ENCODE assay signal across 15 cellular contexts in the genomic region with DNA sequence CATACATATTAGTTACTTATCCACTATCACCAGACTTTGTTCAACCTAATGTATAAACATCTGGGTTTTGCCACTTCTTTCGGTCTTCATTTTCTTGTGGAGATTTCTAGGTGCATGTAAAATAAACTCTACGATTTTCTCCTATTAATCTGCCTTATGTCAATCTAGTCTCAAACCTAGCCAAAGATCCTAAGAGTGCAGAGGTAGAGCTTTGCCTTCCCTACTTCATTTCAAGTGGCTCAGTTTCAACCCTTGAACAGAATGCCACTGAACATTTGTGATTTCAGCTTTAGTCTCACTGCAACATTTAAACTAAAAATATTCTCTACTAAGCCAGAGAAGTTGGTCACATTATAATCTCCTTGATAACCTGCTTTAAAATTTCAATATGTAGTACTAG.
"Had no signal": no experiment of that assay in that cellular context is flagged by ENCODE, and none has a peak within 500 bp of the region (broad histone marks: within the 10 kb centered on the region; RNA-seq: fewer than 3 reads in every experiment).

No MANE protein-coding gene starts in this region.

- H3K27me3 Mint-ChIP-seq: activated naive CD8-positive, alpha-beta T cell treated with anti-CD3 and anti-CD28 coated beads for 36 hours; dendritic cell treated with granulocyte-macrophage colony-stimulating factor and Interleukin-4, amounts not matched to agents 40 ng/mL and 50 ng/mL, for 4 days; naive thymus-derived CD4-positive, alpha-beta T cell; stimulated activated memory B cell treated with anti-CD40 and anti-IgM and Interleukin-4, amounts not matched to agents 10 μg/mL and 1 μg/mL and 100 μg/mL, for 72 hours; type B pancreatic cell had no signal

- H3K9me3 Mint-ChIP-seq: activated naive CD8-positive, alpha-beta T cell treated with anti-CD3 and anti-CD28 coated beads for 36 hours; activated T-helper 1 cell treated with anti-CD3 and anti-CD28 coated beads, Interleukin-12 subunit alpha, Interleukin-12 subunit beta, Interleukin-2, Interleukin-4 antibody, amounts not matched to agents 30 ng/mL and 10 ng/mL and 1 ng/mL, durations not matched to agents 14 hours and 24 hours and 36 hours had no signal

- H3K36me3 ChIP-seq: neutrophil had no signal

- H3K9me3 ChIP-seq: neutrophil had no signal

- H3K27ac ChIP-seq: epithelial cell of prostate, neutrophil had no signal

- DNase-seq: activated CD4-positive, alpha-beta T cell treated with anti-CD3 and anti-CD28 coated beads, Interleukin-2, amount 50 U/mL, for 1 hour; activated naive CD8-positive, alpha-beta T cell treated with anti-CD3 and anti-CD28 coated beads for 36 hours; aorta; central memory CD4-positive, alpha-beta T cell; foreskin melanocyte; immature natural killer cell; left cardiac atrium; naive thymus-derived CD4-positive, alpha-beta T cell; retina had no signal

- H3K27me3 ChIP-seq: neutrophil had no signal

- H3K4me3 Mint-ChIP-seq: activated naive CD8-positive, alpha-beta T cell treated with anti-CD3 and anti-CD28 coated beads for 36 hours; activated T-helper 1 cell treated with anti-CD3 and anti-CD28 coated beads, Interleukin-12 subunit alpha, Interleukin-12 subunit beta, Interleukin-2, Interleukin-4 antibody, amounts not matched to agents 30 ng/mL and 10 ng/mL and 1 ng/mL, durations not matched to agents 14 hours and 24 hours and 36 hours; dendritic cell treated with granulocyte-macrophage colony-stimulating factor and Interleukin-4, amounts not matched to agents 40 ng/mL and 50 ng/mL, for 4 days; immature natural killer cell; naive thymus-derived CD4-positive, alpha-beta T cell; stimulated activated memory B cell treated with anti-CD40 and anti-IgM and Interleukin-4, amounts not matched to agents 10 μg/mL and 1 μg/mL and 100 μg/mL, for 72 hours; type B pancreatic cell had no signal

- H3K4me1 Mint-ChIP-seq: immature natural killer cell; stimulated activated memory B cell treated with anti-CD40 and anti-IgM and Interleukin-4, amounts not matched to agents 10 μg/mL and 1 μg/mL and 100 μg/mL, for 72 hours had no signal

- H3K36me3 Mint-ChIP-seq: activated naive CD8-positive, alpha-beta T cell treated with anti-CD3 and anti-CD28 coated beads for 36 hours; immature natural killer cell; naive thymus-derived CD4-positive, alpha-beta T cell; stimulated activated memory B cell treated with anti-CD40 and anti-IgM and Interleukin-4, amounts not matched to agents 10 μg/mL and 1 μg/mL and 100 μg/mL, for 72 hours; type B pancreatic cell had no signal

- H3K27ac Mint-ChIP-seq: activated naive CD8-positive, alpha-beta T cell treated with anti-CD3 and anti-CD28 coated beads for 36 hours; activated T-helper 1 cell treated with anti-CD3 and anti-CD28 coated beads, Interleukin-12 subunit alpha, Interleukin-12 subunit beta, Interleukin-2, Interleukin-4 antibody, amounts not matched to agents 30 ng/mL and 10 ng/mL and 1 ng/mL, durations not matched to agents 14 hours and 24 hours and 36 hours; dendritic cell treated with granulocyte-macrophage colony-stimulating factor and Interleukin-4, amounts not matched to agents 40 ng/mL and 50 ng/mL, for 4 days; immature natural killer cell; naive thymus-derived CD4-positive, alpha-beta T cell; stimulated activated memory B cell treated with anti-CD40 and anti-IgM and Interleukin-4, amounts not matched to agents 10 μg/mL and 1 μg/mL and 100 μg/mL, for 72 hours; type B pancreatic cell had no signal
